ENCODE assay signal across 12 cellular contexts in the genomic region with DNA sequence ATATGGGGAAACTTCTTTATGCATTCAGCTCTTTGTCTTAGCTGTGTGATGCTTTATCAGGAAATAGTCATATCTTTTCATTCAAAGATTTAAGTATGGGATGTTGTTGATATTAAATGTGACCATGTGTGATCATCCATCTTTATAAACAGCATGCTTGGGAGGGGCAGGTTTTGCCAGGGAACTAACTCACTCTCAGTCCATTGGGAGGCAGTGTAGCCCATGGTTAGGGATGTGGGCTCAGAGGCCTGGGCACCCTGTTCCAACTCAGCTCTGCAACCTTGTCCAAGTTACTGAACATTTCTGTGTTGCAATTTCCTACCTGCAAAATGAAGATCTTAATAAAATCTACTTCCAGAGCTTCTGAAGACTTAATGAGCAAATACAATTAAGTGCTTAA.
DNase-seq lines count a peak whose midpoint lies in the region; ATAC-seq and TF ChIP-seq lines count a peak whose summit lies in the region.
"Had no signal": no experiment of that assay in that cellular context is flagged by ENCODE, and none has a peak within 500 bp of the region (broad histone marks: within the 10 kb centered on the region; RNA-seq: fewer than 3 reads in every experiment).

No MANE protein-coding gene starts in this region.

- peaks cover 27% of the 10 kb centered on the region for H3K4me1 Mint-ChIP-seq in MCF 10A (ENCODE audit: insufficient read depth, unreplicated experiment)
- peaks cover 25% of the 10 kb centered on the region for H3K4me1 Mint-ChIP-seq in stimulated activated memory B cell treated with anti-CD40 and anti-IgM and Interleukin-4, amounts not matched to agents 10 μg/mL and 1 μg/mL and 100 μg/mL, for 72 hours

- H3K4me3 ChIP-seq in breast epithelium = no peak overlapping the region

- no peak overlapping the region for H3K27ac Mint-ChIP-seq in MCF 10A (ENCODE audit: low read depth, unreplicated experiment)
- no peak overlapping the region for H3K27ac Mint-ChIP-seq in stimulated activated memory B cell treated with anti-CD40 and anti-IgM and Interleukin-4, amounts not matched to agents 10 μg/mL and 1 μg/mL and 100 μg/mL, for 72 hours

- POLR2A ChIA-PET in MCF 10A (lab: Yijun Ruan, JAX) = interaction anchor here (0.6 to 1.8 kb wide), 10 partner anchors 11 to 670 kb away, joined by 3 to 5 read pairs (median 3); a partner anchor contains a TSS

- no peak overlapping the region for H3K4me3 Mint-ChIP-seq in MCF 10A (ENCODE audit: unreplicated experiment)
- H3K4me3 Mint-ChIP-seq in stimulated activated memory B cell treated with anti-CD40 and anti-IgM and Interleukin-4, amounts not matched to agents 10 μg/mL and 1 μg/mL and 100 μg/mL, for 72 hours = no peak overlapping the region

- H3K36me3 Mint-ChIP-seq in MCF 10A (ENCODE audit: insufficient read depth, unreplicated experiment) = no peaks in the 10 kb centered on the region
- no peaks in the 10 kb centered on the region for H3K36me3 Mint-ChIP-seq in stimulated activated memory B cell treated with anti-CD40 and anti-IgM and Interleukin-4, amounts not matched to agents 10 μg/mL and 1 μg/mL and 100 μg/mL, for 72 hours

- H3K27ac ChIP-seq in breast epithelium (no peak overlapping the region), substantia nigra (ENCODE audit: low read depth, low read length, poor library complexity, severe bottlenecking) (no peak overlapping the region)

- intact Hi-C loops in MCF 10A (cut with micrococcal nuclease) (loop anchor here (10.0 kb wide), 1 partner anchor 46 kb away; no protein-coding TSS in a partner anchor), breast epithelium (cut with DNase I; ENCODE audit: low total_unique reads) (no loop called here)

- no peaks in the 10 kb centered on the region for H3K9me3 Mint-ChIP-seq in MCF 10A (ENCODE audit: unreplicated experiment)
- H3K9me3 Mint-ChIP-seq in stimulated activated memory B cell treated with anti-CD40 and anti-IgM and Interleukin-4, amounts not matched to agents 10 μg/mL and 1 μg/mL and 100 μg/mL, for 72 hours = no peaks in the 10 kb centered on the region

- peak; percentile 46 for ATAC-seq in stimulated activated memory B cell treated with anti-CD40 and anti-IgM and Interleukin-4, amounts not matched to agents 10 μg/mL and 1 μg/mL and 100 μg/mL, for 72 hours

- DNase-seq in MCF 10A (ENCODE audit: unreplicated experiment) (peak; percentile 53), breast epithelium (ENCODE audit: low spot score in 2 of 2) (no peak), MV-4-11 (lab: John Stamatoyannopoulos, UW) (peak; percentile 31), dermis blood vessel endothelial cell (peak; percentile 46), substantia nigra (lab: John Stamatoyannopoulos, UW) (no peak), glomerular visceral epithelial cell (ENCODE audit: extremely low spot score) (no peak), cerebellum (ENCODE audit: low spot score) (no peak)
- DNase-seq: activated CD8-positive, alpha-beta memory T cell treated with anti-CD3 and anti-CD28 coated beads, Interleukin-2, amount 50 U/mL, for 4 hours; effector CD8-positive, alpha-beta T cell; NCI-H1048; trophoblast cell had no signal

- H3K9me3 ChIP-seq in breast epithelium = peaks cover 0 to 3% of the 10 kb centered on the region in 2 donors

- TF ChIP-seq CTCF in MCF 10A (IDR thresholded peaks at IDR 0.05; ENCODE audit: unreplicated experiment) (peak; percentile 30), breast epithelium (IDR thresholded peaks at IDR 0.05) (no peak)

- no peaks in the 10 kb centered on the region for H3K4me1 ChIP-seq in breast epithelium

- H3K27me3 Mint-ChIP-seq in MCF 10A (ENCODE audit: insufficient read depth, unreplicated experiment) = peaks cover 27% of the 10 kb centered on the region
- H3K27me3 Mint-ChIP-seq in stimulated activated memory B cell treated with anti-CD40 and anti-IgM and Interleukin-4, amounts not matched to agents 10 μg/mL and 1 μg/mL and 100 μg/mL, for 72 hours = peaks cover 30% of the 10 kb centered on the region

- TF ChIP-seq POLR2A in breast epithelium (IDR thresholded peaks at IDR 0.05) = no peak

- H3K36me3 ChIP-seq in breast epithelium = no peaks in the 10 kb centered on the region

- CTCF ChIA-PET in MCF 10A (lab: Yijun Ruan, JAX) = interaction anchor here (1.3 kb wide), 1 partner anchor 42 kb away, joined by 3 read pairs; no protein-coding TSS in a partner anchor

- H3K27me3 ChIP-seq in breast epithelium = no peaks in the 10 kb centered on the region

- no TSS peak for BruUV-seq in MCF 10A (replicated peaks; lab: Mats Ljungman, UMichigan)

Comparison
In these comparisons a context has a peak if more than half of its experiments do, and no peak if none do; other contexts are left out.
1. DNase-seq: peak in MCF 10A (single experiment), MV-4-11 (single experiment) and dermis blood vessel endothelial cell (single experiment); none in breast epithelium (0 of 2), substantia nigra (0 of 49), glomerular visceral epithelial cell (single experiment) and cerebellum (single experiment).